In genomic region chr12:123891011-123891410, GRCh38 we compare ENCODE assay signal across 30 cellular contexts.
"Had no signal": no experiment of that assay in that cellular context is flagged by ENCODE, and none has a peak within 500 bp of the region (broad histone marks: within the 10 kb centered on the region; RNA-seq: fewer than 3 reads in every experiment).

No MANE protein-coding gene starts in this region.

- H3K9ac ChIP-seq: SK-N-SH had no signal

- ATAC-seq: activated naive CD8-positive, alpha-beta T cell treated with anti-CD3 and anti-CD28 coated beads, Interleukin-2, amount 50 U/mL, for 24 hours; activated T-cell treated with anti-CD3 and anti-CD28 coated beads, Interleukin-2, amount 50 U/mL, for 4 hours; Panc1 had no signal

- H3K4me3 Mint-ChIP-seq: activated B cell treated with CpG ODN at 0.5 μM for 24 hours; activated CD4-positive, alpha-beta memory T cell treated with anti-CD3 and anti-CD28 coated beads for 36 hours; activated naive CD4-positive, alpha-beta T cell treated with anti-CD3 and anti-CD28 coated beads, Interleukin-2, amount 10 ng/mL, durations not matched to agents 7 days and 5 days; activated naive CD8-positive, alpha-beta T cell; activated naive CD8-positive, alpha-beta T cell treated with anti-CD3 and anti-CD28 coated beads, Interleukin-2, amount 50 U/mL, for 24 hours; activated T-cell treated with anti-CD3 and anti-CD28 coated beads, Interleukin-2, amount 50 U/mL, for 4 hours; activated T-helper 1 cell treated with anti-CD3 and anti-CD28 coated beads, Interleukin-12 subunit alpha, Interleukin-12 subunit beta, Interleukin-2, Interleukin-4 antibody, amounts not matched to agents 30 ng/mL and 10 ng/mL and 1 ng/mL, durations not matched to agents 14 hours and 24 hours and 36 hours; T-helper 1 cell treated with Interleukin-12 subunit alpha and Interleukin-12 subunit beta and Interleukin-4 antibody, amounts not matched to agents 30 μg/mL and 1 μg/mL, for 36 hours; T-helper 2 cell treated with Interferon-gamma antibody and Interleukin-4, amounts not matched to agents 5 μg/mL and 100 μg/mL, for 36 hours had no signal

- H3K9me3 ChIP-seq: SJSA1, SK-N-SH had no signal

- H3K9me3 Mint-ChIP-seq: activated B cell treated with CpG ODN at 0.5 μM for 24 hours; activated CD4-positive, alpha-beta memory T cell treated with anti-CD3 and anti-CD28 coated beads for 36 hours; activated naive CD4-positive, alpha-beta T cell treated with anti-CD3 and anti-CD28 coated beads, Interleukin-2, amount 10 ng/mL, durations not matched to agents 7 days and 5 days; activated naive CD8-positive, alpha-beta T cell treated with anti-CD3 and anti-CD28 coated beads, Interleukin-2, amount 50 U/mL, for 24 hours; activated T-cell treated with anti-CD3 and anti-CD28 coated beads, Interleukin-2, amount 50 U/mL, for 4 hours; activated T-helper 1 cell treated with anti-CD3 and anti-CD28 coated beads, Interleukin-12 subunit alpha, Interleukin-12 subunit beta, Interleukin-2, Interleukin-4 antibody, amounts not matched to agents 30 ng/mL and 10 ng/mL and 1 ng/mL, durations not matched to agents 14 hours and 24 hours and 36 hours; T-helper 1 cell treated with Interleukin-12 subunit alpha and Interleukin-12 subunit beta and Interleukin-4 antibody, amounts not matched to agents 30 μg/mL and 1 μg/mL, for 36 hours; T-helper 2 cell treated with Interferon-gamma antibody and Interleukin-4, amounts not matched to agents 5 μg/mL and 100 μg/mL, for 36 hours had no signal

- DNase-seq: activated B cell treated with CpG ODN at 0.5 μM for 24 hours; activated CD4-positive, alpha-beta memory T cell treated with anti-CD3 and anti-CD28 coated beads for 36 hours; activated CD4-positive, alpha-beta T cell treated with anti-CD3 and anti-CD28 coated beads for 4 hours; activated CD4-positive, alpha-beta T cell treated with anti-CD3 and anti-CD28 coated beads, Interleukin-2, amount 50 U/mL, for 1 hour; activated CD4-positive, CD25-positive, alpha-beta regulatory T cell treated with anti-CD3 and anti-CD28 coated beads, Interleukin-2, amount 50 U/mL, for 72 hours; activated CD8-positive, alpha-beta memory T cell treated with anti-CD3 and anti-CD28 coated beads, Interleukin-2, amount 50 U/mL, for 4 hours; activated gamma-delta T cell treated with Interleukin-2 at 50 U/mL for 16 hours; activated naive CD4-positive, alpha-beta T cell treated with anti-CD3 and anti-CD28 coated beads, Interleukin-2, amount 10 ng/mL, durations not matched to agents 7 days and 5 days; activated naive CD8-positive, alpha-beta T cell treated with anti-CD3 and anti-CD28 coated beads, Interleukin-2, amount 50 U/mL, for 24 hours; activated T-cell treated with anti-CD3 and anti-CD28 coated beads for 4 hours; activated T-cell treated with anti-CD3 and anti-CD28 coated beads, Interleukin-2, amount 50 U/mL, for 4 hours; anterior cingulate cortex; central memory CD4-positive, alpha-beta T cell; NCI-H1105; NCI-H1436; NCI-H1694; NCI-H1930; NCI-H2081 treated with DMSO at 0.1 percent for 48 hours; NCI-H226; NCI-H446 treated with DMSO at 0.1 percent for 48 hours; NCI-H524; SHP77 treated with DMSO at 0.1 percent for 48 hours; SK-N-SH had no signal

- H3K4me1 ChIP-seq: SJSA1 had no signal

- H3K27ac Mint-ChIP-seq: activated B cell treated with CpG ODN at 0.5 μM for 24 hours; activated CD4-positive, alpha-beta memory T cell treated with anti-CD3 and anti-CD28 coated beads for 36 hours; activated naive CD4-positive, alpha-beta T cell treated with anti-CD3 and anti-CD28 coated beads, Interleukin-2, amount 10 ng/mL, durations not matched to agents 7 days and 5 days; activated naive CD8-positive, alpha-beta T cell; activated naive CD8-positive, alpha-beta T cell treated with anti-CD3 and anti-CD28 coated beads, Interleukin-2, amount 50 U/mL, for 24 hours; activated T-helper 1 cell treated with anti-CD3 and anti-CD28 coated beads, Interleukin-12 subunit alpha, Interleukin-12 subunit beta, Interleukin-2, Interleukin-4 antibody, amounts not matched to agents 30 ng/mL and 10 ng/mL and 1 ng/mL, durations not matched to agents 14 hours and 24 hours and 36 hours; T-helper 1 cell treated with Interleukin-12 subunit alpha and Interleukin-12 subunit beta and Interleukin-4 antibody, amounts not matched to agents 30 μg/mL and 1 μg/mL, for 36 hours; T-helper 2 cell treated with Interferon-gamma antibody and Interleukin-4, amounts not matched to agents 5 μg/mL and 100 μg/mL, for 36 hours had no signal

- H3K36me3 ChIP-seq: brain microvascular endothelial cell, SJSA1 had no signal

- H3K4me2 ChIP-seq: SK-N-SH had no signal

- H3K36me3 Mint-ChIP-seq: activated CD4-positive, alpha-beta memory T cell treated with anti-CD3 and anti-CD28 coated beads for 36 hours; activated naive CD4-positive, alpha-beta T cell treated with anti-CD3 and anti-CD28 coated beads, Interleukin-2, amount 10 ng/mL, durations not matched to agents 7 days and 5 days; activated naive CD8-positive, alpha-beta T cell had no signal

- H3K4me3 ChIP-seq: SJSA1 had no signal

- H3K27ac ChIP-seq: brain microvascular endothelial cell, SJSA1 had no signal

- H3K27me3 ChIP-seq: brain microvascular endothelial cell had no signal

- H3K4me1 Mint-ChIP-seq: activated B cell treated with CpG ODN at 0.5 μM for 24 hours; activated naive CD4-positive, alpha-beta T cell treated with anti-CD3 and anti-CD28 coated beads, Interleukin-2, amount 10 ng/mL, durations not matched to agents 7 days and 5 days; activated naive CD8-positive, alpha-beta T cell treated with anti-CD3 and anti-CD28 coated beads, Interleukin-2, amount 50 U/mL, for 24 hours had no signal
